15 cellular contexts compared by ENCODE assay signal in the genomic region with DNA sequence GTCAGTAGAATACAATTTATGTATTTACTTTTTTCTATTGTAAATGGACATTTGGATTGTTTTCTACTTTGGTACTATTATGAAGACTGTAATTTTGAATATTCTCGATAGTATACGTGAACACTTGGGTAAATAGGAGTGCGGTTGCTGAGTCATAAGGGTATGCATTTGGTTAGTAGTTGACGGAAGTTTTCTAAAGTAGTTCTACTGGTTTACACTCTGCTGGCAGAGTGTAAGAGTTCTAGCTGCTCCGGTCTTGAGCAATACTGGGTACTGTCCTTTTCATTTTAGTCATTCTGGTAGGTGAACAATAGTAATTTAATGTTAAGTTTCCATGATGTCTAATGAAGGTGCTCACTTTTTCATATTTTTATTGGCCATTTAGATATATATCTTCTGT.
DNase-seq lines count a peak whose midpoint lies in the region; ATAC-seq and TF ChIP-seq lines count a peak whose summit lies in the region.
"Had no signal": no experiment of that assay in that cellular context is flagged by ENCODE, and none has a peak within 500 bp of the region (broad histone marks: within the 10 kb centered on the region; RNA-seq: fewer than 3 reads in every experiment).

No MANE protein-coding gene starts in this region.

- H3K27me3 Mint-ChIP-seq in activated CD8-positive, alpha-beta memory T cell treated with anti-CD3 and anti-CD28 coated beads, Interleukin-2, amount 10 ng/mL, durations not matched to agents 7 days and 5 days: no peaks in the 10 kb centered on the region

- no peak overlapping the region for H3K18ac ChIP-seq in trophoblast cell (ENCODE audit: low read length)

- H3K4me1 ChIP-seq in trophoblast cell (ENCODE audit: control insufficient read depth in 1 of 2, insufficient read depth in 2 of 2, low read length in 2 of 2) (no peaks in the 10 kb centered on the region), A673 (ENCODE audit: insufficient read depth, low read length, poor library complexity, severe bottlenecking) (peaks cover 13% of the 10 kb centered on the region)

- no peak overlapping the region for H4K8ac ChIP-seq in trophoblast cell (ENCODE audit: low read depth, low read length)

- CTCF ChIA-PET in activated CD8-positive, alpha-beta memory T cell treated with anti-CD3 and anti-CD28 coated beads, Interleukin-2, amount 10 ng/mL, durations not matched to agents 7 days and 5 days (lab: Charles Lee): no interaction called here
- CTCF ChIA-PET in A673 (lab: Charles Lee): no interaction called here

- H2AK5ac ChIP-seq in trophoblast cell (ENCODE audit: low read length): no peak overlapping the region

- no CpG with 5 or more reads among the region's 5 CpGs for WGBS in trophoblast cell (ENCODE audit: extremely low coverage, insufficient coverage, insufficient read length)

- peaks cover 17% of the 10 kb centered on the region for H3K4me1 Mint-ChIP-seq in activated CD8-positive, alpha-beta memory T cell treated with anti-CD3 and anti-CD28 coated beads, Interleukin-2, amount 10 ng/mL, durations not matched to agents 7 days and 5 days

- no peak overlapping the region for H3K27ac ChIP-seq in trophoblast cell (ENCODE audit: low read depth, low read length)
- no peak overlapping the region for H3K27ac ChIP-seq in A673 (ENCODE audit: low read depth, low read length, poor library complexity, severe bottlenecking)

- POLR2A ChIA-PET in A673 (lab: Charles Lee; ENCODE audit: low non-redundant PET): no interaction called here

- no peak overlapping the region for H2AFZ ChIP-seq in trophoblast cell (ENCODE audit: insufficient read depth, low read length, poor library complexity)

- H3K27ac Mint-ChIP-seq in activated CD8-positive, alpha-beta memory T cell treated with anti-CD3 and anti-CD28 coated beads, Interleukin-2, amount 10 ng/mL, durations not matched to agents 7 days and 5 days: no peak overlapping the region
- H3K27ac Mint-ChIP-seq: mesothelial cell of epicardium had no signal

- TF ChIP-seq CTCF in A673 (conservative IDR thresholded peaks at IDR 0.05; ENCODE audit: low read depth, low read length): no peak

- H3K4me3 Mint-ChIP-seq in activated CD8-positive, alpha-beta memory T cell treated with anti-CD3 and anti-CD28 coated beads, Interleukin-2, amount 10 ng/mL, durations not matched to agents 7 days and 5 days: no peak overlapping the region
- H3K4me3 Mint-ChIP-seq: activated T-cell treated with anti-CD3 and anti-CD28 coated beads, Interleukin-2, amount 50 U/mL, for 4 hours; mesothelial cell of epicardium had no signal

- peaks cover 45% of the 10 kb centered on the region for H3K36me3 Mint-ChIP-seq in activated CD8-positive, alpha-beta memory T cell treated with anti-CD3 and anti-CD28 coated beads, Interleukin-2, amount 10 ng/mL, durations not matched to agents 7 days and 5 days

- H2BK120ac ChIP-seq in trophoblast cell (ENCODE audit: insufficient read depth, low read length, poor library complexity): no peak overlapping the region

- no peak overlapping the region for H4K91ac ChIP-seq in trophoblast cell (ENCODE audit: low read depth, low read length)

- H3K9ac ChIP-seq in trophoblast cell (ENCODE audit: low read length): no peak overlapping the region

- intact Hi-C loops in A673 (cut with micrococcal nuclease; ENCODE audit: unreplicated experiment): no loop called here

- BruUV-seq in A673 (replicated peaks; lab: Mats Ljungman, UMichigan): no TSS peak

- no peak overlapping the region for H2BK12ac ChIP-seq in trophoblast cell (ENCODE audit: low read length)

- H3K79me1 ChIP-seq in trophoblast cell (ENCODE audit: low read length): no peaks in the 10 kb centered on the region

- H4K12ac ChIP-seq in trophoblast cell (ENCODE audit: low read depth, low read length): no peak overlapping the region

- H3K4ac ChIP-seq in trophoblast cell (ENCODE audit: low read depth, low read length): no peak overlapping the region

- H3K36me3 ChIP-seq in trophoblast cell (ENCODE audit: control insufficient read depth in 1 of 2, insufficient read depth in 2 of 2, low read length in 2 of 2) (no peaks in the 10 kb centered on the region), A673 (ENCODE audit: insufficient read depth, low read length, poor library complexity, severe bottlenecking) (no peaks in the 10 kb centered on the region)

- H3K4me2 ChIP-seq in trophoblast cell (ENCODE audit: low read length): no peak overlapping the region

- H3K27me3 ChIP-seq in trophoblast cell (ENCODE audit: insufficient read depth, low read length) (no peaks in the 10 kb centered on the region), A673 (replicated peaks; ENCODE audit: insufficient read depth, low read depth, low read length, poor library complexity) (no peaks in the 10 kb centered on the region)

- no peak overlapping the region for H3K4me3 ChIP-seq in trophoblast cell (ENCODE audit: low read depth, low read length)
- no peak overlapping the region for H3K4me3 ChIP-seq in A673 (ENCODE audit: low read depth, low read length, poor library complexity, severe bottlenecking)

- DNase-seq in activated CD8-positive, alpha-beta memory T cell treated with anti-CD3 and anti-CD28 coated beads, Interleukin-2, amount 10 ng/mL, durations not matched to agents 7 days and 5 days: no peak
- no peak for DNase-seq in activated CD8-positive, alpha-beta memory T cell treated with anti-CD3 and anti-CD28 coated beads, Interleukin-2, amount 50 U/mL, for 4 hours
- DNase-seq in trophoblast cell: peak; percentile 55 to 76
- no peak for DNase-seq in A673 (ENCODE audit: low spot score)
- no peak for DNase-seq in NCI-H128 (lab: John Stamatoyannopoulos, UW; ENCODE audit: unreplicated experiment)
- DNase-seq in NCI-H1436 (lab: John Stamatoyannopoulos, UW): no peak
- DNase-seq: ACHN; activated T-cell treated with anti-CD3 and anti-CD28 coated beads, Interleukin-2, amount 50 U/mL, for 4 hours; DMS 273 treated with DMSO at 0.1 percent for 48 hours; hypothalamus; NCI-H2029 treated with DMSO at 0.1 percent for 48 hours had no signal

- no peak overlapping the region for H3K14ac ChIP-seq in trophoblast cell (ENCODE audit: low read length)

- H3K9me3 Mint-ChIP-seq in activated CD8-positive, alpha-beta memory T cell treated with anti-CD3 and anti-CD28 coated beads, Interleukin-2, amount 10 ng/mL, durations not matched to agents 7 days and 5 days (ENCODE audit: low read depth): peaks cover 8% of the 10 kb centered on the region

- H3K79me2 ChIP-seq in trophoblast cell (ENCODE audit: control insufficient read depth, insufficient read depth, low read length, poor library complexity): no peaks in the 10 kb centered on the region

- no peak overlapping the region for H3K23ac ChIP-seq in trophoblast cell (ENCODE audit: low read length)

- H3K9me3 ChIP-seq in trophoblast cell (ENCODE audit: insufficient read depth, low read depth, low read length): no peaks in the 10 kb centered on the region
- H3K9me3 ChIP-seq in A673 (ENCODE audit: low read depth, low read length, poor library complexity, severe bottlenecking): no peaks in the 10 kb centered on the region

- H2BK5ac ChIP-seq in trophoblast cell (ENCODE audit: low read depth, low read length, poor library complexity): no peak overlapping the region

- peak; percentile 80 for ATAC-seq in activated CD8-positive, alpha-beta memory T cell treated with anti-CD3 and anti-CD28 coated beads, Interleukin-2, amount 10 ng/mL, durations not matched to agents 7 days and 5 days
- peak; percentile 60 for ATAC-seq in GM21619 (IDR thresholded peaks at IDR 0.05; ENCODE audit: unreplicated experiment)
- ATAC-seq in HG03432 (IDR thresholded peaks at IDR 0.05; ENCODE audit: unreplicated experiment): peak; percentile 73
- ATAC-seq: Panc1 had no signal

Comparison
In these comparisons a context has a peak if more than half of its experiments do, and no peak if none do; other contexts are left out.
1. DNase-seq: peak in trophoblast cell (2 of 2); none in activated CD8-positive, alpha-beta memory T cell treated with anti-CD3 and anti-CD28 coated beads, Interleukin-2, amount 10 ng/mL, durations not matched to agents 7 days and 5 days (single experiment), activated CD8-positive, alpha-beta memory T cell treated with anti-CD3 and anti-CD28 coated beads, Interleukin-2, amount 50 U/mL, for 4 hours (single experiment), A673 (single experiment), NCI-H128 (single experiment) and NCI-H1436 (single experiment).
2. Peak in every context shown above with its lines, with median percentiles within 50 percentile points of each other: ATAC-seq.